In the genomic region with DNA sequence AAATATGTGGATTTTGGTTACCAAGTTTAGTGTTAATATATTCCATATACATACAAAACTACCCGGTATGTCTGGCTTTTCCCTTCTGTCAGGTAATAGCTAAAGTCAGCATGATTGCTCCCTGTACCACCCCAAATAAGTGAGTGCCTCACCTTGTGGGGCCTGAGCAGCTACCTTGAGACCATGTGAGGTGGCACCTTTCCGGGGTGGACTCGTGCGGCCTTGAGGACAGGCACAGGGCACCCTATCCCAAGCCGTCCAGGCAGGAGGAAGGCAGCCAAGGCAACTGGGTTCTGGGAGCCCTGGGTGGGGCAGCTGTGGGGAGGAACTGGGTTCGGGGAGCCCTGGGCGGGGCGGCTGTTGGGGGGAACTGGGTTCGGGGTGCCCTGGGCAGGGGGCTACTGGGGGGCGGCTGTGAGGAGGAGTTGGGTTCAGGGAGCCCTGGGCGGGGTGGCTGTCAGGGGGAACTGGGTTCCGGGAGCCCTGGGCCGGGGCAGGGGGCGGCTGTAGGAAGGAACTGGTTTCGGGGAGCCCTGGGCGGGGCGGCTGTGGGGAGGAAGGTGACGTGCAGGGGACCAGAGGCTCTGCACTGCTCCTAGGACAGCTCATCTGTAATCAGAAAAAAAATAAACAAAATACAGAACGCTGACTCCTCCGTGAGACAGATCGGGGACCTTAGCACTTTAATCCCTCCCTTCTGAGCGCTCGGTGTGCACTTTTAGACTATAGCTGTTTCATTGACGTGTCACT, we compare ENCODE assay signal across 1 cellular context.
TF ChIP-seq lines count a peak whose summit lies in the region.

No MANE protein-coding gene starts in this region.

TF ChIP-seq in K562, 482 proteins besides CTCF, POLR2A, EP300 and RAD21 (continued from another document):
- TF ChIP-seq, protein P1, sequence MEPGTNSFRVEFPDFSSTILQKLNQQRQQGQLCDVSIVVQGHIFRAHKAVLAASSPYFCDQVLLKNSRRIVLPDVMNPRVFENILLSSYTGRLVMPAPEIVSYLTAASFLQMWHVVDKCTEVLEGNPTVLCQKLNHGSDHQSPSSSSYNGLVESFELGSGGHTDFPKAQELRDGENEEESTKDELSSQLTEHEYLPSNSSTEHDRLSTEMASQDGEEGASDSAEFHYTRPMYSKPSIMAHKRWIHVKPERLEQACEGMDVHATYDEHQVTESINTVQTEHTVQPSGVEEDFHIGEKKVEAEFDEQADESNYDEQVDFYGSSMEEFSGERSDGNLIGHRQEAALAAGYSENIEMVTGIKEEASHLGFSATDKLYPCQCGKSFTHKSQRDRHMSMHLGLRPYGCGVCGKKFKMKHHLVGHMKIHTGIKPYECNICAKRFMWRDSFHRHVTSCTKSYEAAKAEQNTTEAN (CRISPR knock-in tag; IDR thresholded peaks at IDR 0.05) = no peak
TF ChIP-seq in K562: peak in this region for 0.
